ENCODE assay signal across 26 cellular contexts in genomic region chr1:199529324-199529723, GRCh38.
"Had no signal": no experiment of that assay in that cellular context is flagged by ENCODE, and none has a peak within 500 bp of the region (broad histone marks: within the 10 kb centered on the region; RNA-seq: fewer than 3 reads in every experiment).

No MANE protein-coding gene starts in this region.

- H3K9me3 ChIP-seq: body of pancreas, neutrophil, ovary, psoas muscle had no signal

- H3K27ac Mint-ChIP-seq: activated CD8-positive, alpha-beta T cell treated with anti-CD3 and anti-CD28 coated beads, Interleukin-2, amount 10 ng/mL, durations not matched to agents 7 days and 5 days; activated naive CD8-positive, alpha-beta T cell treated with anti-CD3 and anti-CD28 coated beads, Interleukin-2, amount 50 U/mL, for 24 hours; activated T-helper 1 cell treated with anti-CD3 and anti-CD28 coated beads, Interleukin-12 subunit alpha, Interleukin-12 subunit beta, Interleukin-2, Interleukin-4 antibody, amounts not matched to agents 30 ng/mL and 10 ng/mL and 1 ng/mL, durations not matched to agents 14 hours and 24 hours and 36 hours; dendritic cell treated with granulocyte-macrophage colony-stimulating factor and Interleukin-4, amounts not matched to agents 40 ng/mL and 50 ng/mL, for 4 days; mesothelial cell of epicardium had no signal

- H3K4me3 Mint-ChIP-seq: activated CD8-positive, alpha-beta T cell treated with anti-CD3 and anti-CD28 coated beads, Interleukin-2, amount 10 ng/mL, durations not matched to agents 7 days and 5 days; activated naive CD8-positive, alpha-beta T cell treated with anti-CD3 and anti-CD28 coated beads, Interleukin-2, amount 50 U/mL, for 24 hours; activated T-helper 1 cell treated with anti-CD3 and anti-CD28 coated beads, Interleukin-12 subunit alpha, Interleukin-12 subunit beta, Interleukin-2, Interleukin-4 antibody, amounts not matched to agents 30 ng/mL and 10 ng/mL and 1 ng/mL, durations not matched to agents 14 hours and 24 hours and 36 hours; dendritic cell treated with granulocyte-macrophage colony-stimulating factor and Interleukin-4, amounts not matched to agents 40 ng/mL and 50 ng/mL, for 4 days; mesothelial cell of epicardium; naive thymus-derived CD8-positive, alpha-beta T cell had no signal

- H3K27me3 Mint-ChIP-seq: activated naive CD8-positive, alpha-beta T cell treated with anti-CD3 and anti-CD28 coated beads, Interleukin-2, amount 50 U/mL, for 24 hours; dendritic cell treated with granulocyte-macrophage colony-stimulating factor and Interleukin-4, amounts not matched to agents 40 ng/mL and 50 ng/mL, for 4 days had no signal

- H3K36me3 Mint-ChIP-seq: mesothelial cell of epicardium had no signal

- H3K27ac ChIP-seq: body of pancreas, cardiac muscle cell, left lung, neutrophil, ovary, psoas muscle, right atrium auricular region, stomach, suprapubic skin, tibial nerve had no signal

- ATAC-seq: activated CD8-positive, alpha-beta T cell treated with anti-CD3 and anti-CD28 coated beads, Interleukin-2, amount 10 ng/mL, durations not matched to agents 7 days and 5 days; activated naive CD8-positive, alpha-beta T cell treated with anti-CD3 and anti-CD28 coated beads, Interleukin-2, amount 50 U/mL, for 24 hours; body of pancreas; left lung; naive thymus-derived CD8-positive, alpha-beta T cell; psoas muscle had no signal

- DNase-seq: activated CD4-positive, alpha-beta T cell treated with anti-CD3 and anti-CD28 coated beads for 1 hour; activated CD4-positive, alpha-beta T cell treated with anti-CD3 and anti-CD28 coated beads, Interleukin-2, amount 50 U/mL, for 1 hour; activated CD8-positive, alpha-beta T cell treated with anti-CD3 and anti-CD28 coated beads, Interleukin-2, amount 10 ng/mL, durations not matched to agents 7 days and 5 days; activated gamma-delta T cell; activated naive CD4-positive, alpha-beta T cell treated with anti-CD3 and anti-CD28 coated beads, Interleukin-2, amount 50 U/mL, for 16 hours; activated naive CD8-positive, alpha-beta T cell treated with anti-CD3 and anti-CD28 coated beads, Interleukin-2, amount 50 U/mL, for 24 hours; anterior cingulate cortex; body of pancreas; effector CD4-positive, alpha-beta T cell; erythroblast; foreskin melanocyte; kidney glomerular epithelial cell; left lung; naive thymus-derived CD8-positive, alpha-beta T cell; ovary; psoas muscle; stimulated activated CD4-positive, alpha-beta T cell treated with anti-CD3 and anti-CD28 coated beads, Interleukin-12 subunit alpha, Interleukin-12 subunit beta, amount 100 ng/mL, for 4 hours; stomach had no signal

- H3K4me1 Mint-ChIP-seq: activated naive CD8-positive, alpha-beta T cell treated with anti-CD3 and anti-CD28 coated beads, Interleukin-2, amount 50 U/mL, for 24 hours; naive thymus-derived CD8-positive, alpha-beta T cell had no signal

- H3K4me1 ChIP-seq: body of pancreas, left lung, psoas muscle, right atrium auricular region, stomach, suprapubic skin, tibial nerve had no signal

- H3K4me3 ChIP-seq: body of pancreas, cardiac muscle cell, left lung, ovary, psoas muscle, right atrium auricular region, stomach, suprapubic skin, tibial nerve had no signal

- H3K36me3 ChIP-seq: cardiac muscle cell, left lung, neutrophil, ovary, right atrium auricular region, stomach, suprapubic skin, tibial nerve had no signal

- H3K27me3 ChIP-seq: body of pancreas, cardiac muscle cell, left lung, neutrophil, ovary, right atrium auricular region, stomach, suprapubic skin, tibial nerve had no signal
